Comparison of ENCODE assay signal across 8 cellular contexts in the genomic region with DNA sequence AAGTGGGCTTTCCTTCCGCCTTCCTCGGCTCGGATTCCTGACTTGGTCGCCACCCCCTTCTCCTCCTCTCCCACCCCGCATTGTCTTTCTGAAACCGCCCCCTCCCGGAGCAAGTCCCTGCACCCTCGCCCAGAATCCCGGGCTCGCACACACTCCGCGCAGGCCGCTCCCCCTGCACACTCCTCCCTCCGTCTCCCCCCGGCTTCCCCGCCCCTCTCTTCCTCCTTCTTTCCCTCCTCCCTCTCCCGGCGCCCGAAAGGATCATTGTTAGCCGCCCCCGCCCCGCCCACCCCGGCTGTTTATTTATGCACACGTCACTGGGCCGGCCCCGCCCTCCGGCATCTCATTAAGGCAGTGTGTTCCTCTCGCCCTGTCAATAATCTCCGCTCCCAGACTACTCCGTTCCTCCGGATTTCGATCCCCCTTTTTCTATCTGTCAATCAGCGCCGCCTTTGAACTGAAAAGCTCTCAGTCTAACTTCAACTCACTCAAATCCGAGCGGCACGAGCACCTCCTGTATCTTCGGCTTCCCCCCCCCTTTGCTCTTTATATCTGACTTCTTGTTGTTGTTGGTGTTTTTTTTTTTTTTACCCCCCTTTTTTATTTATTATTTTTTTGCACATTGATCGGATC. TPM values are rescaled to one million over a fixed set of nuclear protein-coding genes. Genes with fewer than 3 reads are reported as not detected.
DNase-seq lines count a peak whose midpoint lies in the region; ATAC-seq and TF ChIP-seq lines count a peak whose summit lies in the region.

TCF7L2 (plus strand) TSS at position 373 of the 633 bp plus-strand sequence. CDS start 510 bp downstream, outside the sequence.

- DNase-seq in Ammon's horn (ENCODE audit: low spot score) = peak; percentile 97
- DNase-seq in NCI-H1417 treated with DMSO at 0.1 percent for 48 hours (lab: John Stamatoyannopoulos, UW) = peak; percentile 17
- DNase-seq in amniotic epithelial cell (ENCODE audit: low read depth) = peak; percentile 93
- DNase-seq in Right ventricle myocardium superior = peak; percentile 98
- peak; percentile 43 to 98 (median 94) for DNase-seq in nucleus accumbens (lab: John Stamatoyannopoulos, UW)
- peak; percentile 96 for DNase-seq in transverse colon

- H3K9me3 ChIP-seq in SU-DHL-6 (ENCODE audit: insufficient read depth, low read length) = no peaks in the 10 kb centered on the region
- no peaks in the 10 kb centered on the region for H3K9me3 ChIP-seq in transverse colon

- H3K9me2 ChIP-seq in SU-DHL-6 (replicated peaks; ENCODE audit: insufficient read depth, low read length) = no peaks in the 10 kb centered on the region

- intact Hi-C loops in Right ventricle myocardium superior (cut with DNase I) = loop anchor here (5.0 to 10.0 kb wide), 2 partner anchors 105 to 177 kb away; no protein-coding TSS in a partner anchor
- intact Hi-C loops in transverse colon (cut with DNase I; ENCODE audit: low total_unique reads) = loop anchor here (5.0 to 10.0 kb wide), 3 partner anchors 115 to 432 kb away; no protein-coding TSS in a partner anchor

- H3K27me3 ChIP-seq in SU-DHL-6 (ENCODE audit: low read length) = no peaks in the 10 kb centered on the region
- H3K27me3 ChIP-seq in transverse colon = no peaks in the 10 kb centered on the region

- peaks cover 11 to 57% (median 44%) of the 10 kb centered on the region in 4 donors for H3K4me1 ChIP-seq in transverse colon

- H3K79me2 ChIP-seq in SU-DHL-6 (ENCODE audit: insufficient read depth, low read length) = no peaks in the 10 kb centered on the region

- peak; percentile 85 for TF ChIP-seq POLR2A in transverse colon (IDR thresholded peaks at IDR 0.05)

- no peak for TF ChIP-seq EP300 in transverse colon (IDR thresholded peaks at IDR 0.05; ENCODE audit: low read depth)

- peak within 1 kb of the TSS; percentile 79 for H2AFZ ChIP-seq in SU-DHL-6 (ENCODE audit: low read depth, low read length, severe bottlenecking)

- H3K36me3 ChIP-seq in SU-DHL-6 (ENCODE audit: low read length) (no peaks in the 10 kb centered on the region), transverse colon (no peaks in the 10 kb centered on the region)

- in situ Hi-C loops in transverse colon (cut with MboI; ENCODE audit: low pct_ligation_motif_present in 1 of 4, low pct_unique_long_range_greater_than_20kb in 1 of 4, low sequenced_read_pairs in 3 of 4) = loop anchor here in 2 of 4 donors (25.0 kb wide), 2 partner anchors 137 to 437 kb away; no protein-coding TSS in a partner anchor

- H3K27ac ChIP-seq in SU-DHL-6 (ENCODE audit: low read depth, low read length) (no peak within 1 kb of the TSS), transverse colon (peak within 1 kb of the TSS; percentile 95 to 98 (median 96))

- H3K4me3 ChIP-seq in SU-DHL-6 (ENCODE audit: insufficient read depth, low read length, poor library complexity, severe bottlenecking) (peak within 1 kb of the TSS; percentile 74), transverse colon (peak within 1 kb of the TSS; percentile 61 to 91 (median 86))

- TF ChIP-seq CTCF in SU-DHL-6 (IDR thresholded peaks at IDR 0.05; ENCODE audit: insufficient read depth, low read length, poor library complexity, severe bottlenecking) (no peak), transverse colon (IDR thresholded peaks at IDR 0.05) (no peak)

- H3K4me2 ChIP-seq in SU-DHL-6 (ENCODE audit: low read depth, low read length, poor library complexity, severe bottlenecking) = peak within 1 kb of the TSS; percentile 98

- WGBS in transverse colon (ENCODE audit: low coverage in 1 of 2), 2 donors = 1% methylated on average over 15 to 39 of the region's 39 CpGs

- peak within 1 kb of the TSS; percentile 40 for H3K9ac ChIP-seq in SU-DHL-6 (ENCODE audit: low read length)

- peak; percentile 60 for ATAC-seq in GM21529 (IDR thresholded peaks at IDR 0.05; ENCODE audit: unreplicated experiment)
- ATAC-seq in Right ventricle myocardium superior (ENCODE audit: poor library complexity) = peak; percentile 88

- H4K20me1 ChIP-seq in SU-DHL-6 (ENCODE audit: low read depth, low read length) = no peaks in the 10 kb centered on the region

- H3F3A ChIP-seq in SU-DHL-6 (ENCODE audit: insufficient read depth) = 0 out of 2 replicates have a peak, but pooled peaks cover 4% of the 10 kb centered on the region

RNA-seq across cellular contexts. Expression of gene TCF7L2, which starts in this region (rescaled TPM):
- 9.4 TPM for total RNA-seq in Right ventricle myocardium superior
- 100 to 1,000 TPM in 3 of 4 donors, 10 to 100 TPM in 1; 84.6 to 249 (median 137) TPM for total RNA-seq in transverse colon

Comparison
In these comparisons a context has a peak if more than half of its experiments do, and no peak if none do; other contexts are left out.
1. DNase-seq: peak in every context shown above with its lines; median percentile 98 in Right ventricle myocardium superior; 97 in Ammon's horn; 96 in transverse colon; 94 in nucleus accumbens; 93 in amniotic epithelial cell; 17 in NCI-H1417 treated with DMSO at 0.1 percent for 48 hours.